In genomic region chr16:76201385-76201784, GRCh38 we compare ENCODE assay signal across 18 cellular contexts.
"Had no signal": no experiment of that assay in that cellular context is flagged by ENCODE, and none has a peak within 500 bp of the region (broad histone marks: within the 10 kb centered on the region; RNA-seq: fewer than 3 reads in every experiment).

No MANE protein-coding gene starts in this region.

- H3K79me2 ChIP-seq: parathyroid adenoma had no signal

- H3K9ac ChIP-seq: parathyroid adenoma had no signal

- H3K27ac ChIP-seq: cardiac muscle cell, gastrocnemius medialis, left ventricle myocardium inferior, neutrophil, parathyroid adenoma had no signal

- H3K4me3 ChIP-seq: cardiac muscle cell, gastrocnemius medialis, left ventricle myocardium inferior had no signal

- H3K4me1 ChIP-seq: gastrocnemius medialis, left ventricle myocardium inferior, parathyroid adenoma had no signal

- H2AFZ ChIP-seq: parathyroid adenoma had no signal

- H3K9me3 ChIP-seq: gastrocnemius medialis, left ventricle myocardium inferior, neutrophil had no signal

- DNase-seq: activated naive CD4-positive, alpha-beta T cell treated with anti-CD3 and anti-CD28 coated beads for 36 hours; activated naive CD8-positive, alpha-beta T cell treated with anti-CD3 and anti-CD28 coated beads, Interleukin-2, amount 10 ng/mL, durations not matched to agents 7 days and 5 days; activated T-cell treated with anti-CD3 and anti-CD28 coated beads, Interleukin-2, amount 50 U/mL, for 48 hours; amygdala; effector CD4-positive, alpha-beta T cell; erythroblast; gastrocnemius medialis; hippocampal formation; left ventricle myocardium inferior; midbrain; right cardiac atrium; stimulated activated CD4-positive, alpha-beta T cell treated with anti-CD3 and anti-CD28 coated beads, Interleukin-4, amount 100 ng/mL, for 24 hours; stimulated activated naive CD4-positive, alpha-beta T cell treated with Interleukin-2 at 50 U/mL for 16 hours; T-helper 1 cell had no signal

- ATAC-seq: gastrocnemius medialis; natural killer cell treated with Interleukin-12 subunit alpha and Interleukin-12 subunit beta and Interleukin-15 and Interleukin-18, amount 100 ng/mL, for 72 hours; right cardiac atrium had no signal

- H3K27me3 ChIP-seq: cardiac muscle cell, gastrocnemius medialis, neutrophil had no signal

- H3K36me3 ChIP-seq: cardiac muscle cell, gastrocnemius medialis, left ventricle myocardium inferior, neutrophil had no signal
